Comparison of ENCODE assay signal across 8 cellular contexts in genomic region chr22:33853200-33854097, GRCh38.
DNase-seq lines count a peak whose midpoint lies in the region; ATAC-seq and TF ChIP-seq lines count a peak whose summit lies in the region.

No MANE protein-coding gene starts in this region.

- no peaks in the 10 kb centered on the region for H3K9me3 ChIP-seq in gastroesophageal sphincter

- H3K4me3 Mint-ChIP-seq in activated CD8-positive, alpha-beta T cell treated with anti-CD3 and anti-CD28 coated beads, Interleukin-2, amount 10 ng/mL, durations not matched to agents 7 days and 5 days: peak overlapping the region; percentile 54

- H3K4me1 Mint-ChIP-seq in activated CD8-positive, alpha-beta T cell treated with anti-CD3 and anti-CD28 coated beads, Interleukin-2, amount 10 ng/mL, durations not matched to agents 7 days and 5 days (ENCODE audit: low read depth): peaks cover 9% of the 10 kb centered on the region

- TF ChIP-seq EP300 in gastroesophageal sphincter (IDR thresholded peaks at IDR 0.05): no peak

- H3K27ac ChIP-seq in gastroesophageal sphincter: peak overlapping the region; percentile 30 to 75 (median 67)

- no peaks in the 10 kb centered on the region for H3K36me3 ChIP-seq in gastroesophageal sphincter

- H3K4me1 ChIP-seq in gastroesophageal sphincter: peaks cover 0 to 53% (median 7%) of the 10 kb centered on the region in 3 donors

- H3K27me3 ChIP-seq in gastroesophageal sphincter: no peaks in the 10 kb centered on the region

- H3K27me3 Mint-ChIP-seq in activated CD8-positive, alpha-beta T cell treated with anti-CD3 and anti-CD28 coated beads, Interleukin-2, amount 10 ng/mL, durations not matched to agents 7 days and 5 days (ENCODE audit: low read depth): no peaks in the 10 kb centered on the region

- H3K36me3 Mint-ChIP-seq in activated CD8-positive, alpha-beta T cell treated with anti-CD3 and anti-CD28 coated beads, Interleukin-2, amount 10 ng/mL, durations not matched to agents 7 days and 5 days (ENCODE audit: low read depth): no peaks in the 10 kb centered on the region

- CTCF ChIA-PET in activated CD8-positive, alpha-beta T cell treated with anti-CD3 and anti-CD28 coated beads, Interleukin-2, amount 10 ng/mL, durations not matched to agents 7 days and 5 days (lab: Charles Lee): no interaction called here

- POLR2A ChIA-PET in activated CD8-positive, alpha-beta T cell treated with anti-CD3 and anti-CD28 coated beads, Interleukin-2, amount 10 ng/mL, durations not matched to agents 7 days and 5 days (lab: Charles Lee): no interaction called here

- peak overlapping the region; percentile 50 for H3K27ac Mint-ChIP-seq in activated CD8-positive, alpha-beta T cell treated with anti-CD3 and anti-CD28 coated beads, Interleukin-2, amount 10 ng/mL, durations not matched to agents 7 days and 5 days

- ATAC-seq in GM21390 (IDR thresholded peaks at IDR 0.05; ENCODE audit: unreplicated experiment): peak; percentile 88
- no peak for ATAC-seq in activated CD8-positive, alpha-beta T cell treated with anti-CD3 and anti-CD28 coated beads, Interleukin-2, amount 10 ng/mL, durations not matched to agents 7 days and 5 days
- ATAC-seq in gastroesophageal sphincter: peak; percentile 91
- ATAC-seq in HG03025 (IDR thresholded peaks at IDR 0.05; ENCODE audit: low FRiP score, unreplicated experiment): no peak

- peak overlapping the region; percentile 53 to 91 for H3K4me3 ChIP-seq in gastroesophageal sphincter

- H3K9me3 Mint-ChIP-seq in activated CD8-positive, alpha-beta T cell treated with anti-CD3 and anti-CD28 coated beads, Interleukin-2, amount 10 ng/mL, durations not matched to agents 7 days and 5 days (ENCODE audit: insufficient read depth): peaks cover 1% of the 10 kb centered on the region

- WGBS in gastroesophageal sphincter (ENCODE audit: low coverage in 1 of 2), 2 donors: 14 to 25% methylated on average over 7 to 8 of the region's 9 CpGs

- DNase-seq in EL (peak; percentile 47), LHCN-M2 (ENCODE audit: low read depth) (peak; percentile 83), nucleus accumbens (lab: John Stamatoyannopoulos, UW) (peak in 46 of 56 donors; percentile 3 to 69 (median 40)), COR-L47 (lab: John Stamatoyannopoulos, UW) (no peak)
- peak; percentile 26 for DNase-seq in activated CD8-positive, alpha-beta T cell treated with anti-CD3 and anti-CD28 coated beads, Interleukin-2, amount 10 ng/mL, durations not matched to agents 7 days and 5 days

- no peak for TF ChIP-seq POLR2A in gastroesophageal sphincter (IDR thresholded peaks at IDR 0.05)

- peak in 1 of 4 experiments; percentile 7 for TF ChIP-seq CTCF in gastroesophageal sphincter (IDR thresholded peaks at IDR 0.05)

Comparison
In these comparisons a context has a peak if more than half of its experiments do, and no peak if none do; other contexts are left out.
1. ATAC-seq: peak in GM21390 (single experiment) and gastroesophageal sphincter (single experiment); none in activated CD8-positive, alpha-beta T cell treated with anti-CD3 and anti-CD28 coated beads, Interleukin-2, amount 10 ng/mL, durations not matched to agents 7 days and 5 days (single experiment) and HG03025 (single experiment).